ENCODE assay signal across 25 cellular contexts in genomic region chr16:76293980-76294690, GRCh38. TPM values are rescaled to one million over a fixed set of nuclear protein-coding genes. Genes with fewer than 3 reads are reported as not detected.
"Had no signal": no experiment of that assay in that cellular context is flagged by ENCODE, and none has a peak within 500 bp of the region (broad histone marks: within the 10 kb centered on the region; RNA-seq: fewer than 3 reads in every experiment).

No MANE protein-coding gene starts in this region.

- ATAC-seq: activated T-helper 17 cell treated with anti-CD3 and anti-CD28 coated beads, Interleukin-2, amount 50 U/mL, for 72 hours; esophagus mucosa; lower lobe of right lung had no signal

- H3K27ac Mint-ChIP-seq: activated CD4-positive, alpha-beta memory T cell treated with anti-CD3 and anti-CD28 coated beads, Interleukin-2, amount 10 ng/mL, durations not matched to agents 7 days and 5 days; activated naive CD8-positive, alpha-beta T cell treated with anti-CD3 and anti-CD28 coated beads for 36 hours; activated T-helper 17 cell treated with anti-CD3 and anti-CD28 coated beads, Interleukin-2, amount 50 U/mL, for 72 hours; nephron had no signal

- H2AFZ ChIP-seq: hepatocyte had no signal

- H3K4me3 ChIP-seq: hepatocyte, lower lobe of right lung, tibial artery had no signal

- H3K36me3 ChIP-seq: lower lobe of right lung, tibial artery had no signal

- H3K36me3 Mint-ChIP-seq: activated naive CD8-positive, alpha-beta T cell treated with anti-CD3 and anti-CD28 coated beads for 36 hours had no signal

- H3K4me1 Mint-ChIP-seq: activated CD4-positive, alpha-beta memory T cell treated with anti-CD3 and anti-CD28 coated beads, Interleukin-2, amount 10 ng/mL, durations not matched to agents 7 days and 5 days; activated naive CD8-positive, alpha-beta T cell treated with anti-CD3 and anti-CD28 coated beads for 36 hours; activated T-helper 17 cell treated with anti-CD3 and anti-CD28 coated beads, Interleukin-2, amount 50 U/mL, for 72 hours; central memory CD8-positive, alpha-beta T cell had no signal

- H3K4me1 ChIP-seq: lower lobe of right lung, tibial artery had no signal

- H3K27ac ChIP-seq: hepatocyte, lower lobe of right lung, tibial artery had no signal

- H3K27me3 ChIP-seq: hepatocyte, tibial artery had no signal

- H3K27me3 Mint-ChIP-seq: activated CD4-positive, alpha-beta memory T cell treated with anti-CD3 and anti-CD28 coated beads, Interleukin-2, amount 10 ng/mL, durations not matched to agents 7 days and 5 days; activated naive CD8-positive, alpha-beta T cell treated with anti-CD3 and anti-CD28 coated beads for 36 hours; activated T-helper 17 cell treated with anti-CD3 and anti-CD28 coated beads, Interleukin-2, amount 50 U/mL, for 72 hours; central memory CD8-positive, alpha-beta T cell had no signal

- H3K9me3 Mint-ChIP-seq: activated naive CD8-positive, alpha-beta T cell treated with anti-CD3 and anti-CD28 coated beads for 36 hours; nephron had no signal

- DNase-seq: activated CD4-positive, alpha-beta memory T cell treated with anti-CD3 and anti-CD28 coated beads, Interleukin-2, amount 10 ng/mL, durations not matched to agents 7 days and 5 days; activated CD4-positive, alpha-beta T cell treated with anti-CD3 and anti-CD28 coated beads for 48 hours; activated CD4-positive, CD25-positive, alpha-beta regulatory T cell; activated naive CD4-positive, alpha-beta T cell; activated naive CD8-positive, alpha-beta T cell treated with anti-CD3 and anti-CD28 coated beads for 36 hours; activated T-cell treated with anti-CD3 and anti-CD28 coated beads, Interleukin-2, amount 50 U/mL, for 1 hour; cortex of kidney; effector CD4-positive, alpha-beta T cell; islet precursor cell; lower lobe of right lung; nucleus accumbens; posterior cingulate gyrus; retina; stimulated activated CD4-positive, alpha-beta T cell treated with anti-CD3 and anti-CD28 coated beads, Interleukin-2, amount 100 ng/mL, for 24 hours; stimulated activated naive CD4-positive, alpha-beta T cell treated with Interleukin-2 at 50 U/mL for 16 hours; substantia nigra; T1000; tibial artery had no signal

- H3K79me2 ChIP-seq: hepatocyte had no signal

- H3K4me3 Mint-ChIP-seq: activated CD4-positive, alpha-beta memory T cell treated with anti-CD3 and anti-CD28 coated beads, Interleukin-2, amount 10 ng/mL, durations not matched to agents 7 days and 5 days; activated naive CD8-positive, alpha-beta T cell treated with anti-CD3 and anti-CD28 coated beads for 36 hours; activated T-helper 17 cell treated with anti-CD3 and anti-CD28 coated beads, Interleukin-2, amount 50 U/mL, for 72 hours; central memory CD8-positive, alpha-beta T cell; nephron had no signal

RNA-seq across cellular contexts. Expression of gene CNTNAP4, which starts 16.9 kb away (rescaled TPM):
- total RNA-seq: activated CD4-positive, alpha-beta memory T cell treated with anti-CD3 and anti-CD28 coated beads, Interleukin-2, amount 10 ng/mL, durations not matched to agents 7 days and 5 days; activated naive CD8-positive, alpha-beta T cell treated with anti-CD3 and anti-CD28 coated beads for 36 hours; activated T-helper 17 cell treated with anti-CD3 and anti-CD28 coated beads, Interleukin-2, amount 50 U/mL, for 72 hours; esophagus mucosa; glomerular endothelial cell; lower lobe of right lung; T-helper 1 cell treated with Interleukin-12 subunit alpha and Interleukin-12 subunit beta and Interleukin-4 antibody, amounts not matched to agents 30 ng/mL and 1 ng/mL, for 36 hours had no signal
